In genomic region chr1:209158851-209159250, GRCh38 we compare ENCODE assay signal across 35 cellular contexts.
"Had no signal": no experiment of that assay in that cellular context is flagged by ENCODE, and none has a peak within 500 bp of the region (broad histone marks: within the 10 kb centered on the region; RNA-seq: fewer than 3 reads in every experiment).

No MANE protein-coding gene starts in this region.

- H3K9ac ChIP-seq: parathyroid adenoma had no signal

- H3K4me1 Mint-ChIP-seq: activated naive CD8-positive, alpha-beta T cell treated with anti-CD3 and anti-CD28 coated beads, Interleukin-2, amount 10 ng/mL, durations not matched to agents 7 days and 5 days; immature natural killer cell; naive thymus-derived CD4-positive, alpha-beta T cell; stimulated activated memory B cell treated with anti-CD40 and anti-IgM and Interleukin-4, amounts not matched to agents 10 μg/mL and 1 μg/mL and 100 μg/mL, for 72 hours; stimulated activated naive CD8-positive, alpha-beta T cell treated with anti-CD3 and anti-CD28 coated beads, Interleukin-15, amount 100 ng/mL, for 72 hours had no signal

- ATAC-seq: activated CD4-positive, CD25-positive, alpha-beta regulatory T cell treated with anti-CD3 and anti-CD28 coated beads, Interleukin-2, amount 50 U/mL, for 24 hours; effector memory CD8-positive, alpha-beta T cell; gastroesophageal sphincter; heart left ventricle; left colon; naive thymus-derived CD4-positive, alpha-beta T cell; psoas muscle; stimulated activated memory B cell treated with anti-CD40 and anti-IgM and Interleukin-4, amounts not matched to agents 10 μg/mL and 1 μg/mL and 100 μg/mL, for 72 hours; stimulated activated naive CD8-positive, alpha-beta T cell treated with anti-CD3 and anti-CD28 coated beads, Interleukin-15, amount 100 ng/mL, for 72 hours had no signal

- DNase-seq: activated CD4-positive, alpha-beta T cell treated with anti-CD3 and anti-CD28 coated beads for 48 hours; activated CD4-positive, alpha-beta T cell treated with anti-CD3 and anti-CD28 coated beads, Interleukin-2, amount 50 U/mL, for 48 hours; activated CD8-positive, alpha-beta memory T cell treated with anti-CD3 and anti-CD28 coated beads for 24 hours; activated effector memory CD4-positive, alpha-beta T cell treated with Interleukin-2 at 50 U/mL for 16 hours; activated naive CD4-positive, alpha-beta T cell treated with Interleukin-2 at 50 U/mL for 16 hours; activated naive CD8-positive, alpha-beta T cell treated with anti-CD3 and anti-CD28 coated beads, Interleukin-2, amount 10 ng/mL, durations not matched to agents 7 days and 5 days; brain microvascular endothelial cell; cortex of kidney; effector memory CD8-positive, alpha-beta T cell; heart left ventricle; hypothalamus; immature natural killer cell; kidney; left colon; midbrain; naive thymus-derived CD4-positive, alpha-beta T cell; nucleus accumbens; psoas muscle; sigmoid colon; small intestine; stimulated activated CD4-positive, alpha-beta T cell treated with anti-CD3 and anti-CD28 coated beads, Interleukin-4, amount 100 ng/mL, for 24 hours; stimulated activated naive CD8-positive, alpha-beta T cell treated with anti-CD3 and anti-CD28 coated beads, Interleukin-15, amount 100 ng/mL, for 72 hours; substantia nigra; T-helper 9 cell had no signal

- H3K36me3 Mint-ChIP-seq: activated naive CD8-positive, alpha-beta T cell treated with anti-CD3 and anti-CD28 coated beads, Interleukin-2, amount 10 ng/mL, durations not matched to agents 7 days and 5 days; immature natural killer cell; naive thymus-derived CD4-positive, alpha-beta T cell; stimulated activated memory B cell treated with anti-CD40 and anti-IgM and Interleukin-4, amounts not matched to agents 10 μg/mL and 1 μg/mL and 100 μg/mL, for 72 hours; type B pancreatic cell had no signal

- H3K27me3 ChIP-seq: ascending aorta, brain microvascular endothelial cell, gastroesophageal sphincter, heart left ventricle, sigmoid colon, vagina had no signal

- H3K36me3 ChIP-seq: ascending aorta, brain microvascular endothelial cell, gastroesophageal sphincter, heart left ventricle, sigmoid colon, vagina had no signal

- H3K79me2 ChIP-seq: parathyroid adenoma had no signal

- H2AFZ ChIP-seq: parathyroid adenoma had no signal

- H3K27ac ChIP-seq: ascending aorta, brain microvascular endothelial cell, gastroesophageal sphincter, heart left ventricle, parathyroid adenoma, psoas muscle, sigmoid colon, vagina, VCaP had no signal

- H3K9me3 ChIP-seq: ascending aorta, gastroesophageal sphincter, heart left ventricle, psoas muscle, sigmoid colon, vagina had no signal

- H3K27ac Mint-ChIP-seq: activated naive CD8-positive, alpha-beta T cell treated with anti-CD3 and anti-CD28 coated beads, Interleukin-2, amount 10 ng/mL, durations not matched to agents 7 days and 5 days; effector memory CD8-positive, alpha-beta T cell; immature natural killer cell; naive thymus-derived CD4-positive, alpha-beta T cell; stimulated activated memory B cell treated with anti-CD40 and anti-IgM and Interleukin-4, amounts not matched to agents 10 μg/mL and 1 μg/mL and 100 μg/mL, for 72 hours; stimulated activated naive CD8-positive, alpha-beta T cell treated with anti-CD3 and anti-CD28 coated beads, Interleukin-15, amount 100 ng/mL, for 72 hours; type B pancreatic cell had no signal

- H3K27me3 Mint-ChIP-seq: activated naive CD8-positive, alpha-beta T cell treated with anti-CD3 and anti-CD28 coated beads, Interleukin-2, amount 10 ng/mL, durations not matched to agents 7 days and 5 days; effector memory CD8-positive, alpha-beta T cell; stimulated activated memory B cell treated with anti-CD40 and anti-IgM and Interleukin-4, amounts not matched to agents 10 μg/mL and 1 μg/mL and 100 μg/mL, for 72 hours; stimulated activated naive CD8-positive, alpha-beta T cell treated with anti-CD3 and anti-CD28 coated beads, Interleukin-15, amount 100 ng/mL, for 72 hours had no signal

- FAIRE-seq: endothelial cell of umbilical vein, kidney, small intestine, TTC549 had no signal

- H3K4me3 Mint-ChIP-seq: activated naive CD8-positive, alpha-beta T cell treated with anti-CD3 and anti-CD28 coated beads, Interleukin-2, amount 10 ng/mL, durations not matched to agents 7 days and 5 days; effector memory CD8-positive, alpha-beta T cell; immature natural killer cell; naive thymus-derived CD4-positive, alpha-beta T cell; neural crest cell; stimulated activated memory B cell treated with anti-CD40 and anti-IgM and Interleukin-4, amounts not matched to agents 10 μg/mL and 1 μg/mL and 100 μg/mL, for 72 hours; stimulated activated naive CD8-positive, alpha-beta T cell treated with anti-CD3 and anti-CD28 coated beads, Interleukin-15, amount 100 ng/mL, for 72 hours; type B pancreatic cell had no signal

- H3K4me3 ChIP-seq: ascending aorta, gastroesophageal sphincter, heart left ventricle, psoas muscle, sigmoid colon, vagina had no signal

- H3K4me1 ChIP-seq: gastroesophageal sphincter, heart left ventricle, parathyroid adenoma, psoas muscle, vagina had no signal

- H3K9me3 Mint-ChIP-seq: activated naive CD8-positive, alpha-beta T cell treated with anti-CD3 and anti-CD28 coated beads, Interleukin-2, amount 10 ng/mL, durations not matched to agents 7 days and 5 days; effector memory CD8-positive, alpha-beta T cell; stimulated activated memory B cell treated with anti-CD40 and anti-IgM and Interleukin-4, amounts not matched to agents 10 μg/mL and 1 μg/mL and 100 μg/mL, for 72 hours; stimulated activated naive CD8-positive, alpha-beta T cell treated with anti-CD3 and anti-CD28 coated beads, Interleukin-15, amount 100 ng/mL, for 72 hours; type B pancreatic cell had no signal
